8 cellular contexts compared by ENCODE assay signal in the genomic region with DNA sequence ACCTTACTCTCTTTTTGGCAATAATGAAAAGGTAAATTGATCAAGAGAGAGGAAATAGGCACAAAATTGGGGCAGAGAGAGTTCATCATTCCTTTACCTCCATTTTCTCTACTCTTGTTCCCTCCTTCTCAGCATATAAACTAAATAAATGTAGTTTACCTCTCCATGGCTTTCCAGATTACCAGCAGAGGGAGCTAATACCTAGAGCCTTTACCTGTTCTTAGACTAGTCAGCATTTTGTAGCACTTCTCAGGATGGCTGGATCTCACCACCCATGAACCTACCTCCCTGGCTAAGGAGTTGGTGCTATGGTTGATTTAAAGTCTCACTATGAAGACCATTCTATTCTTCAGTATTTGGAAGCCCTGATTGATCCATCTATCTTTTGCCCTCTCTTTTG. TPM values are rescaled to one million over a fixed set of nuclear protein-coding genes. Genes with fewer than 3 reads are reported as not detected.
DNase-seq lines count a peak whose midpoint lies in the region; ATAC-seq and TF ChIP-seq lines count a peak whose summit lies in the region.

No MANE protein-coding gene starts in this region.

- no peak overlapping the region for H3K27ac ChIP-seq in cardiac muscle cell
- no peak overlapping the region for H3K27ac ChIP-seq in right atrium auricular region
- H3K27ac ChIP-seq in RWPE2 (ENCODE audit: poor library complexity, severe bottlenecking), result no peak overlapping the region
- H3K27ac ChIP-seq in fibroblast of lung (ENCODE audit: insufficient read depth, low read length), result no peak overlapping the region
- H3K27ac ChIP-seq in stomach, result no peak overlapping the region

- H4K20me1 ChIP-seq in fibroblast of lung (ENCODE audit: control insufficient read depth, extremely low read depth, insufficient read depth, low read length), result no peaks in the 10 kb centered on the region

- intact Hi-C loops in stomach (cut with DNase I; ENCODE audit: low total_unique reads), result no loop called here

- ATAC-seq in RWPE2 (ENCODE audit: low read depth) (peak; percentile 67), HG03025 (IDR thresholded peaks at IDR 0.05; ENCODE audit: low FRiP score, unreplicated experiment) (no peak), HG03175 (IDR thresholded peaks at IDR 0.05; ENCODE audit: unreplicated experiment) (no peak)

- TF ChIP-seq EP300 in stomach (IDR thresholded peaks at IDR 0.05), result no peak

- H3K9me3 ChIP-seq in cardiac muscle cell (ENCODE audit: low read depth) (no peaks in the 10 kb centered on the region), right atrium auricular region (no peaks in the 10 kb centered on the region), RWPE2 (ENCODE audit: severe bottlenecking) (no peaks in the 10 kb centered on the region), fibroblast of lung (ENCODE audit: control insufficient read depth, insufficient read depth, low read depth, low read length) (no peaks in the 10 kb centered on the region), stomach (no peaks in the 10 kb centered on the region)

- H3K4me3 ChIP-seq in cardiac muscle cell, result no peak overlapping the region
- no peak overlapping the region for H3K4me3 ChIP-seq in right atrium auricular region
- no peak overlapping the region for H3K4me3 ChIP-seq in RWPE2 (ENCODE audit: severe bottlenecking)
- H3K4me3 ChIP-seq in fibroblast of lung (replicated peaks in 1 of 4; ENCODE audit: control extremely low read depth in 1 of 4, insufficient read depth in 1 of 4, low read depth in 3 of 4, low read length in 4 of 4), result no peak overlapping the region
- no peak overlapping the region for H3K4me3 ChIP-seq in stomach

- H3K36me3 ChIP-seq in cardiac muscle cell (peaks cover 43% of the 10 kb centered on the region), right atrium auricular region (peaks cover 17% of the 10 kb centered on the region), RWPE2 (ENCODE audit: low read depth) (peaks cover 25% of the 10 kb centered on the region), fibroblast of lung (ENCODE audit: control insufficient read depth, insufficient read depth, low read length) (peaks cover 2% of the 10 kb centered on the region), stomach (peaks cover 0 to 90% (median 46%) of the 10 kb centered on the region in 4 donors)

- no peaks in the 10 kb centered on the region for H3K79me2 ChIP-seq in fibroblast of lung (ENCODE audit: control insufficient read depth, insufficient read depth, low read length)

- no peak overlapping the region for H3K9ac ChIP-seq in fibroblast of lung (ENCODE audit: insufficient read depth, low read length)

- no peak overlapping the region for H3K4me2 ChIP-seq in fibroblast of lung (ENCODE audit: extremely low read depth, insufficient read depth, low read length)

- TF ChIP-seq CTCF in cardiac muscle cell (IDR thresholded peaks at IDR 0.05; ENCODE audit: low read depth, low read length) (peak; percentile 50), right atrium auricular region (IDR thresholded peaks at IDR 0.05) (peak in 1 of 2 donors; percentile 63), RWPE2 (IDR thresholded peaks at IDR 0.05; ENCODE audit: poor library complexity, severe bottlenecking) (peak; percentile 67), fibroblast of lung (conservative IDR thresholded peaks at IDR 0.05 in 1 of 2, IDR thresholded peaks at IDR 0.05 in 1 of 2; ENCODE audit: low read depth in 1 of 2, low read length in 2 of 2) (peak; percentile 23 to 48), stomach (IDR thresholded peaks at IDR 0.05) (peak in 5 of 7 experiments; percentile 16 to 56 (median 41))

- H3K4me1 ChIP-seq in cardiac muscle cell (ENCODE audit: low read depth) (no peaks in the 10 kb centered on the region), right atrium auricular region (no peaks in the 10 kb centered on the region), RWPE2 (ENCODE audit: insufficient read depth, poor library complexity, severe bottlenecking) (no peaks in the 10 kb centered on the region), fibroblast of lung (ENCODE audit: control insufficient read depth, extremely low read depth, insufficient read depth, low read length) (peaks cover 2% of the 10 kb centered on the region), stomach (peaks cover 0 to 28% (median under 1%) of the 10 kb centered on the region in 4 donors)

- H3K27me3 ChIP-seq in cardiac muscle cell, result no peaks in the 10 kb centered on the region
- no peaks in the 10 kb centered on the region for H3K27me3 ChIP-seq in right atrium auricular region
- H3K27me3 ChIP-seq in RWPE2 (ENCODE audit: insufficient read depth, poor library complexity, severe bottlenecking), result no peaks in the 10 kb centered on the region
- no peaks in the 10 kb centered on the region for H3K27me3 ChIP-seq in fibroblast of lung (ENCODE audit: control insufficient read depth, insufficient read depth, low read length)
- no peaks in the 10 kb centered on the region for H3K27me3 ChIP-seq in stomach

- no peak for TF ChIP-seq POLR2A in stomach (IDR thresholded peaks at IDR 0.05)

- peak; percentile 40 to 51 for DNase-seq in cardiac muscle cell (ENCODE audit: low read depth in 1 of 2, low spot score in 1 of 2)
- no peak for DNase-seq in right atrium auricular region (ENCODE audit: low spot score)
- peak; percentile 7 for DNase-seq in KG1 (lab: John Stamatoyannopoulos, UW)
- no peak for DNase-seq in RWPE2 (ENCODE audit: low spot score)
- peak; percentile 24 to 60 for DNase-seq in fibroblast of lung (ENCODE audit: low read depth in 2 of 2)
- no peak for DNase-seq in stomach

- H2AFZ ChIP-seq in fibroblast of lung (ENCODE audit: low read length), result no peak overlapping the region

RNA-seq across cellular contexts. Expression of gene OFD1, which starts 15.7 kb away (rescaled TPM):
- total RNA-seq in cardiac muscle cell, result 45.0 and 46.6 TPM in 2 replicates
- 48.0 and 69.7 TPM in 2 replicates for polyA plus RNA-seq in cardiac muscle cell
- total RNA-seq in right atrium auricular region, result 1 to 10 TPM; 7.7 to 8.1 TPM
- 11.3 and 15.5 TPM in 2 replicates for total RNA-seq in fibroblast of lung
- 7.6 and 8.2 TPM in 2 replicates for polyA plus RNA-seq in fibroblast of lung
- 8.4 and 8.7 TPM in 2 replicates for polyA plus RNA-seq in fibroblast of lung (2012)
- 4.1 and 4.5 TPM in 2 replicates for polyA minus RNA-seq in fibroblast of lung (ENCODE audit: low replicate concordance)
- 100 to 1,000 TPM in 1 of 5 donors, 10 to 100 TPM in 4; 15.6 to 144 (median 49.2) TPM for total RNA-seq in stomach
- polyA plus RNA-seq in stomach, result 10 to 100 TPM; 46.3 to 53.1 (median 49.8) TPM

RNA-seq across cellular contexts. Expression of gene TRAPPC2, which starts 15.8 kb away (rescaled TPM):
- total RNA-seq in cardiac muscle cell (22.4 and 25.2 TPM in 2 replicates), right atrium auricular region (1 to 10 TPM; 6.6 to 7.6 TPM), fibroblast of lung (13.9 and 22.0 TPM in 2 replicates), stomach (10 to 100 TPM in 4 of 5 donors, 1 to 10 TPM in 1; 9.0 to 37.9 (median 16.5) TPM)
- polyA plus RNA-seq in cardiac muscle cell (27.9 and 35.1 TPM in 2 replicates), fibroblast of lung (16.0 TPM in 2 replicates), stomach (10 to 100 TPM in 1 of 3 donors, 1 to 10 TPM in 2; 5.7 to 12.5 (median 7.3) TPM)
- 7.8 and 9.8 TPM in 2 replicates for polyA plus RNA-seq in fibroblast of lung (2012)
- polyA minus RNA-seq in fibroblast of lung (ENCODE audit: low replicate concordance), result 2.8 and 11.0 TPM in 2 replicates

Comparison
In these comparisons a context has a peak if more than half of its experiments do, and no peak if none do; other contexts are left out.
1. DNase-seq: peak in cardiac muscle cell (2 of 2), KG1 (single experiment) and fibroblast of lung (2 of 2); none in right atrium auricular region (single experiment), RWPE2 (single experiment) and stomach (single experiment).